8 cellular contexts compared by ENCODE assay signal in genomic region chr4:152534541-152535231, GRCh38. TPM values are rescaled to one million over a fixed set of nuclear protein-coding genes. Genes with fewer than 3 reads are reported as not detected.
DNase-seq lines count a peak whose midpoint lies in the region; ATAC-seq and TF ChIP-seq lines count a peak whose summit lies in the region.

No MANE protein-coding gene starts in this region.

- no peak for TF ChIP-seq CTCF in CD4-positive, alpha-beta T cell (IDR thresholded peaks at IDR 0.05)
- TF ChIP-seq CTCF in activated B cell treated with CpG ODN at 0.5 μM for 24 hours (IDR thresholded peaks at IDR 0.05) (no peak), lower lobe of right lung (IDR thresholded peaks at IDR 0.05) (no peak), GM13976 (IDR thresholded peaks at IDR 0.05; ENCODE audit: borderline replicate concordance, control extremely low read depth, extremely low read depth, insufficient read depth, missing control alignments) (no peak)

- in situ Hi-C loops in GM13976 (cut with MboI; ENCODE audit: low sequenced_read_pairs, unreplicated experiment) = no loop called here

- no peaks in the 10 kb centered on the region for H3K27me3 Mint-ChIP-seq in CD4-positive, alpha-beta T cell
- H3K27me3 Mint-ChIP-seq in IgD-negative memory B cell (no peaks in the 10 kb centered on the region), activated B cell treated with CpG ODN at 0.5 μM for 24 hours (no peaks in the 10 kb centered on the region)
- no peaks in the 10 kb centered on the region for H3K27me3 Mint-ChIP-seq in dendritic cell treated with granulocyte-macrophage colony-stimulating factor and Interleukin-4, amounts not matched to agents 40 ng/mL and 50 ng/mL, for 4 days

- POLR2A ChIA-PET in CD4-positive, alpha-beta T cell (lab: Charles Lee) = interaction anchor here (1.8 to 4.8 kb wide), 10 partner anchors 11 to 245 kb away, joined by 5 to 147 read pairs (median 29); partner anchors contain the start of genes ARFIP1, TIGD4 and TMEM154
- POLR2A ChIA-PET in activated B cell treated with CpG ODN at 0.5 μM for 24 hours (lab: Charles Lee) = interaction anchor here (1.5 to 7.3 kb wide), 11 partner anchors 9 to 144 kb away, joined by 3 to 136 read pairs (median 19); partner anchors contain the start of gene TMEM154

- H3K36me3 ChIP-seq in lower lobe of right lung = peaks cover 4% of the 10 kb centered on the region

- H3K27ac ChIP-seq in CD4-positive, alpha-beta T cell (ENCODE audit: low read depth, low read length) = peak overlapping the region; percentile 90
- H3K27ac ChIP-seq in lower lobe of right lung = peak overlapping the region; percentile 97

- intact Hi-C loops in CD4-positive, alpha-beta T cell (cut with DNase I, micrococcal nuclease) = loop anchor here (1.0 to 10.0 kb wide), 9 partner anchors 32 to 1520 kb away; partner anchors contain the start of genes LRBA (in 1 of the 2) and TMEM154 (in 1 of the 2)
- intact Hi-C loops in activated B cell treated with CpG ODN at 0.5 μM for 24 hours (cut with micrococcal nuclease) (loop anchor here (1.0 to 10.0 kb wide), 4 partner anchors 8 to 1150 kb away; partner anchors contain the start of gene TLR2), lower lobe of right lung (cut with DNase I) (no loop called here)
- intact Hi-C loops in dendritic cell treated with granulocyte-macrophage colony-stimulating factor and Interleukin-4, amounts not matched to agents 40 ng/mL and 50 ng/mL, for 4 days (cut with micrococcal nuclease) = loop anchor here (5.0 kb wide), 1 partner anchor 1437 kb away; the partner anchor contains the start of gene RPS3A

- peak overlapping the region; percentile 98 for H3K4me3 ChIP-seq in lower lobe of right lung

- peaks cover 77% of the 10 kb centered on the region for H3K4me1 Mint-ChIP-seq in CD4-positive, alpha-beta T cell (ENCODE audit: low read depth)
- H3K4me1 Mint-ChIP-seq in IgD-negative memory B cell (peaks cover 56 to 59% (median 57%) of the 10 kb centered on the region in 3 donors), activated B cell treated with CpG ODN at 0.5 μM for 24 hours (peaks cover 72% of the 10 kb centered on the region)
- peaks cover 60% of the 10 kb centered on the region for H3K4me1 Mint-ChIP-seq in dendritic cell treated with granulocyte-macrophage colony-stimulating factor and Interleukin-4, amounts not matched to agents 40 ng/mL and 50 ng/mL, for 4 days (ENCODE audit: low read depth)

- DNase-seq in CD4-positive, alpha-beta T cell = peak; percentile 33 to 66 (median 50)
- DNase-seq in activated B cell treated with CpG ODN at 0.5 μM for 24 hours (peak; percentile 51), lower lobe of right lung (peak; percentile 83), GM13976 (ENCODE audit: low spot score) (no peak), GM19240 (ENCODE audit: insufficient read length, low spot score) (no peak)
- peak; percentile 20 for DNase-seq in stimulated activated CD8-positive, alpha-beta memory T cell treated with anti-CD3 and anti-CD28 coated beads, Interleukin-12 subunit alpha, Interleukin-12 subunit beta, amount 100 ng/mL, for 24 hours (ENCODE audit: extremely low read depth)

- no peak for ATAC-seq in CD4-positive, alpha-beta T cell (ENCODE audit: poor library complexity)
- ATAC-seq in activated B cell treated with CpG ODN at 0.5 μM for 24 hours (ENCODE audit: low read depth) (peak; percentile 11), lower lobe of right lung (peak; percentile 3 to 16)

- no peaks in the 10 kb centered on the region for H3K9me3 Mint-ChIP-seq in CD4-positive, alpha-beta T cell
- H3K9me3 Mint-ChIP-seq in IgD-negative memory B cell = no peaks in the 10 kb centered on the region
- H3K9me3 Mint-ChIP-seq in activated B cell treated with CpG ODN at 0.5 μM for 24 hours = no peaks in the 10 kb centered on the region
- H3K9me3 Mint-ChIP-seq in dendritic cell treated with granulocyte-macrophage colony-stimulating factor and Interleukin-4, amounts not matched to agents 40 ng/mL and 50 ng/mL, for 4 days = no peaks in the 10 kb centered on the region

- H3K36me3 Mint-ChIP-seq in CD4-positive, alpha-beta T cell (ENCODE audit: low read depth) = peaks cover 61% of the 10 kb centered on the region
- peaks cover 11% of the 10 kb centered on the region for H3K36me3 Mint-ChIP-seq in IgD-negative memory B cell
- peaks cover 52% of the 10 kb centered on the region for H3K36me3 Mint-ChIP-seq in activated B cell treated with CpG ODN at 0.5 μM for 24 hours (ENCODE audit: low read depth)
- H3K36me3 Mint-ChIP-seq in dendritic cell treated with granulocyte-macrophage colony-stimulating factor and Interleukin-4, amounts not matched to agents 40 ng/mL and 50 ng/mL, for 4 days (ENCODE audit: low read depth) = peaks cover 38% of the 10 kb centered on the region

- H3K9me3 ChIP-seq in CD4-positive, alpha-beta T cell (ENCODE audit: control insufficient read depth, low read length) = no peaks in the 10 kb centered on the region
- no peaks in the 10 kb centered on the region for H3K9me3 ChIP-seq in lower lobe of right lung

- H3K4me3 Mint-ChIP-seq in CD4-positive, alpha-beta T cell = peak overlapping the region; percentile 97
- H3K4me3 Mint-ChIP-seq in IgD-negative memory B cell = peak overlapping the region; percentile 98 to 100 (median 99)
- peak overlapping the region; percentile 99 for H3K4me3 Mint-ChIP-seq in activated B cell treated with CpG ODN at 0.5 μM for 24 hours
- H3K4me3 Mint-ChIP-seq in dendritic cell treated with granulocyte-macrophage colony-stimulating factor and Interleukin-4, amounts not matched to agents 40 ng/mL and 50 ng/mL, for 4 days = peak overlapping the region; percentile 100

- peak overlapping the region; percentile 91 for H3K27ac Mint-ChIP-seq in CD4-positive, alpha-beta T cell
- H3K27ac Mint-ChIP-seq in IgD-negative memory B cell (peak overlapping the region; percentile 91 to 99 (median 93)), activated B cell treated with CpG ODN at 0.5 μM for 24 hours (peak overlapping the region; percentile 84)
- peak overlapping the region; percentile 92 for H3K27ac Mint-ChIP-seq in dendritic cell treated with granulocyte-macrophage colony-stimulating factor and Interleukin-4, amounts not matched to agents 40 ng/mL and 50 ng/mL, for 4 days

- peaks cover 47% of the 10 kb centered on the region for H3K4me1 ChIP-seq in lower lobe of right lung

- CTCF ChIA-PET in CD4-positive, alpha-beta T cell (lab: Charles Lee) = interaction anchor here (3.5 kb wide), 1 partner anchor 33 kb away, joined by 19 read pairs; no protein-coding TSS in a partner anchor
- CTCF ChIA-PET in activated B cell treated with CpG ODN at 0.5 μM for 24 hours (lab: Charles Lee) = interaction anchor here (1.0 to 2.9 kb wide), 3 partner anchors 19 to 107 kb away, joined by 3 to 20 read pairs (median 4); no protein-coding TSS in a partner anchor

- no peaks in the 10 kb centered on the region for H3K27me3 ChIP-seq in CD4-positive, alpha-beta T cell (ENCODE audit: control insufficient read depth, insufficient read depth, low read length)
- H3K27me3 ChIP-seq in lower lobe of right lung (ENCODE audit: low read depth) = no peaks in the 10 kb centered on the region

RNA-seq across cellular contexts. Expression of gene FBXW7, which starts 1.2 kb away (rescaled TPM):
- total RNA-seq in CD4-positive, alpha-beta T cell = 100 to 1,000 TPM; 128 to 140 TPM
- polyA plus RNA-seq in IgD-negative memory B cell = 39.7 TPM
- total RNA-seq in activated B cell treated with CpG ODN at 0.5 μM for 24 hours = 96.5 and 102 TPM in 2 replicates
- 39.6 TPM for total RNA-seq in lower lobe of right lung

Comparison
In these comparisons a context has a peak if more than half of its experiments do, and no peak if none do; other contexts are left out.
1. DNase-seq: peak in CD4-positive, alpha-beta T cell (10 of 10), activated B cell treated with CpG ODN at 0.5 μM for 24 hours (single experiment), lower lobe of right lung (single experiment) and stimulated activated CD8-positive, alpha-beta memory T cell treated with anti-CD3 and anti-CD28 coated beads, Interleukin-12 subunit alpha, Interleukin-12 subunit beta, amount 100 ng/mL, for 24 hours (single experiment); none in GM13976 (single experiment) and GM19240 (single experiment).
2. Peak in every context shown above with its lines, with median percentiles within 50 percentile points of each other: H3K27ac Mint-ChIP-seq and H3K4me3 Mint-ChIP-seq.